In genomic region chr22:42596376-42596775, GRCh38 we compare ENCODE assay signal across 22 cellular contexts. TPM values are rescaled to one million over a fixed set of nuclear protein-coding genes. Genes with fewer than 3 reads are reported as not detected.
DNase-seq lines count a peak whose midpoint lies in the region; TF ChIP-seq lines count a peak whose summit lies in the region.
"Had no signal": no experiment of that assay in that cellular context is flagged by ENCODE, and none has a peak within 500 bp of the region (broad histone marks: within the 10 kb centered on the region; RNA-seq: fewer than 3 reads in every experiment).

No MANE protein-coding gene starts in this region.

- H3K4me3 ChIP-seq in left ventricle myocardium inferior = no peak overlapping the region
- H3K4me3 ChIP-seq in smooth muscle cell = no peak overlapping the region
- H3K4me3 ChIP-seq in PC-9 = no peak overlapping the region
- H3K4me3 ChIP-seq: esophagus squamous epithelium, right lobe of liver, thyroid gland had no signal

- no peaks in the 10 kb centered on the region for H3K9me2 ChIP-seq in PC-9 (ENCODE audit: insufficient read depth)

- H3K4me2 ChIP-seq in smooth muscle cell = peak overlapping the region; percentile 24
- no peak overlapping the region for H3K4me2 ChIP-seq in PC-9

- WGBS in smooth muscle cell (ENCODE audit: low lambda C conversion rate) = 44% methylated on average over 4 of the region's 4 CpGs

- intact Hi-C loops in left ventricle myocardium inferior (cut with micrococcal nuclease) (no loop called here), PC-9 (cut with micrococcal nuclease; ENCODE audit: unreplicated experiment) (no loop called here)

- H3K27ac ChIP-seq in left ventricle myocardium inferior (replicated peaks) (peak overlapping the region; percentile 74), smooth muscle cell (ENCODE audit: low read depth) (peak overlapping the region; percentile 85), PC-9 (no peak overlapping the region)
- H3K27ac ChIP-seq: right lobe of liver, thyroid gland had no signal

- peaks cover 55% of the 10 kb centered on the region for H4K20me1 ChIP-seq in smooth muscle cell (ENCODE audit: low read depth)
- H4K20me1 ChIP-seq in PC-9 (ENCODE audit: insufficient read depth) = peaks cover 10% of the 10 kb centered on the region; the same call in 1 of the 2 replicates

- H3K79me2 ChIP-seq in smooth muscle cell (ENCODE audit: low read depth) = peaks cover 9% of the 10 kb centered on the region
- H3K79me2 ChIP-seq in PC-9 (ENCODE audit: low read depth) = peaks cover 4% of the 10 kb centered on the region; the same call in 1 of the 2 replicates

- CTCF ChIA-PET in PC-9 (lab: Charles Lee) = no interaction called here

- H3K27me3 ChIP-seq in left ventricle myocardium inferior (ENCODE audit: low read depth) = no peaks in the 10 kb centered on the region
- H3K27me3 ChIP-seq in smooth muscle cell (ENCODE audit: low read depth) = no peaks in the 10 kb centered on the region
- H3K27me3 ChIP-seq in PC-9 (ENCODE audit: insufficient read depth, low read depth) = no peaks in the 10 kb centered on the region
- H3K27me3 ChIP-seq: esophagus squamous epithelium, right lobe of liver, thyroid gland had no signal

- H3K9me3 ChIP-seq in left ventricle myocardium inferior (replicated peaks) = no peaks in the 10 kb centered on the region
- H3K9me3 ChIP-seq in smooth muscle cell (replicated peaks; ENCODE audit: low read depth) = no peaks in the 10 kb centered on the region
- H3K9me3 ChIP-seq in PC-9 (ENCODE audit: insufficient read depth, low read depth) = no peaks in the 10 kb centered on the region
- H3K9me3 ChIP-seq: esophagus squamous epithelium, right lobe of liver, thyroid gland had no signal

- H3K9ac ChIP-seq in smooth muscle cell (ENCODE audit: low read depth) = peak overlapping the region; percentile 12

- POLR2A ChIA-PET in PC-9 (lab: Charles Lee; ENCODE audit: unreplicated experiment) = interaction anchor here (0.6 kb wide), 1 partner anchor 32 kb away, joined by 10 read pairs; no protein-coding TSS in a partner anchor

- H3K4me1 ChIP-seq in left ventricle myocardium inferior (peaks cover 41% of the 10 kb centered on the region), smooth muscle cell (ENCODE audit: low read depth) (peaks cover 5% of the 10 kb centered on the region), PC-9 (replicated peaks; ENCODE audit: insufficient read depth) (no peaks in the 10 kb centered on the region)
- H3K4me1 ChIP-seq: right lobe of liver, thyroid gland had no signal

- H3K36me3 ChIP-seq in left ventricle myocardium inferior (peaks cover 99% of the 10 kb centered on the region), smooth muscle cell (ENCODE audit: low read depth) (peaks cover 21% of the 10 kb centered on the region), PC-9 (ENCODE audit: low read depth) (peaks cover 36% of the 10 kb centered on the region)

- DNase-seq in NCI-H2227 (lab: John Stamatoyannopoulos, UW; ENCODE audit: unreplicated experiment) = peak; percentile 25
- peak; percentile 43 for DNase-seq in cerebellar cortex (ENCODE audit: low spot score)
- DNase-seq in left ventricle myocardium inferior = peak; percentile 51
- DNase-seq in smooth muscle cell (lab: John Stamatoyannopoulos, UW; ENCODE audit: unreplicated experiment) = no peak
- no peak for DNase-seq in epidermal melanocyte (ENCODE audit: insufficient read length, low spot score)
- DNase-seq in PC-9 = no peak
- DNase-seq in NCI-H1930 (lab: John Stamatoyannopoulos, UW) = no peak
- DNase-seq: activated CD4-positive, alpha-beta T cell treated with anti-CD3 and anti-CD28 coated beads, Interleukin-2, amount 50 U/mL, for 4 hours; activated gamma-delta T cell; amniotic stem cell; CD4-positive, alpha-beta T cell; effector memory CD4-positive, alpha-beta T cell; esophagus squamous epithelium; GF-D8; MM.1S; naive thymus-derived CD4-positive, alpha-beta T cell; NCI-H1436 treated with DMSO at 0.1 percent for 48 hours; NCI-H2171 treated with DMSO at 0.1 percent for 48 hours; NCI-H774; right lobe of liver; SHP77 treated with DMSO at 0.1 percent for 48 hours; thyroid gland had no signal

- no TSS peak for BruUV-seq in PC-9 (replicated peaks; lab: Mats Ljungman, UMichigan)

- TF ChIP-seq CTCF in left ventricle myocardium inferior (IDR thresholded peaks at IDR 0.05; ENCODE audit: borderline replicate concordance) (no peak), smooth muscle cell (IDR thresholded peaks at IDR 0.05; ENCODE audit: borderline replicate concordance, insufficient read depth, poor library complexity, severe bottlenecking) (no peak), PC-9 (conservative IDR thresholded peaks at IDR 0.05) (no peak)

- H3F3A ChIP-seq in smooth muscle cell (ENCODE audit: low read depth) (peaks cover 4% of the 10 kb centered on the region), PC-9 (ENCODE audit: insufficient read depth, low read depth) (peaks cover 7% of the 10 kb centered on the region; the same call in 1 of the 2 replicates)

- H2AFZ ChIP-seq in smooth muscle cell (ENCODE audit: low read depth) = no peak overlapping the region
- no peak overlapping the region for H2AFZ ChIP-seq in PC-9

RNA-seq across cellular contexts. Expression of gene POLDIP3, which starts 18.3 kb away (rescaled TPM):
- total RNA-seq in left ventricle myocardium inferior (35.2 TPM), smooth muscle cell (27.8 and 31.1 TPM in 2 replicates), PC-9 (2021) (60.1 and 62.9 TPM in 2 replicates)
- polyA plus RNA-seq in smooth muscle cell = 45.5 and 49.4 TPM in 2 replicates

RNA-seq across cellular contexts. Expression of gene SERHL2, which starts 42.6 kb away (rescaled TPM):
- total RNA-seq in left ventricle myocardium inferior (3.5 TPM), smooth muscle cell (1.3 and 5.3 TPM in 2 replicates), PC-9 (2021) (1.9 and 2.4 TPM in 2 replicates)
- 4.6 and 7.7 TPM in 2 replicates for polyA plus RNA-seq in smooth muscle cell

RNA-seq across cellular contexts. Expression of gene ATP5MGL, which starts 44.0 kb away (rescaled TPM):
- total RNA-seq in left ventricle myocardium inferior (0.38 TPM), smooth muscle cell (1.3 and 2.8 TPM in 2 replicates), PC-9 (2021) (0.79 and 1.1 TPM in 2 replicates)
- polyA plus RNA-seq in smooth muscle cell = 0.41 TPM in 1 of 2 replicates, not detected in the other
- total RNA-seq: thyroid gland had no signal

RNA-seq across cellular contexts. Expression of gene CYB5R3, which starts 52.8 kb away (rescaled TPM):
- 298 TPM for total RNA-seq in left ventricle myocardium inferior
- 76.8 and 78.2 TPM in 2 replicates for total RNA-seq in smooth muscle cell
- 321 and 365 TPM in 2 replicates for polyA plus RNA-seq in smooth muscle cell
- 97.6 and 106 TPM in 2 replicates for total RNA-seq in PC-9 (2021)

Comparison
In these comparisons a context has a peak if more than half of its experiments do, and no peak if none do; other contexts are left out.
1. DNase-seq: peak in NCI-H2227 (single experiment), cerebellar cortex (single experiment) and left ventricle myocardium inferior (single experiment); none in smooth muscle cell (single experiment), epidermal melanocyte (single experiment), PC-9 (0 of 2) and NCI-H1930 (0 of 2).